ENCODE assay signal across 8 cellular contexts in the genomic region with DNA sequence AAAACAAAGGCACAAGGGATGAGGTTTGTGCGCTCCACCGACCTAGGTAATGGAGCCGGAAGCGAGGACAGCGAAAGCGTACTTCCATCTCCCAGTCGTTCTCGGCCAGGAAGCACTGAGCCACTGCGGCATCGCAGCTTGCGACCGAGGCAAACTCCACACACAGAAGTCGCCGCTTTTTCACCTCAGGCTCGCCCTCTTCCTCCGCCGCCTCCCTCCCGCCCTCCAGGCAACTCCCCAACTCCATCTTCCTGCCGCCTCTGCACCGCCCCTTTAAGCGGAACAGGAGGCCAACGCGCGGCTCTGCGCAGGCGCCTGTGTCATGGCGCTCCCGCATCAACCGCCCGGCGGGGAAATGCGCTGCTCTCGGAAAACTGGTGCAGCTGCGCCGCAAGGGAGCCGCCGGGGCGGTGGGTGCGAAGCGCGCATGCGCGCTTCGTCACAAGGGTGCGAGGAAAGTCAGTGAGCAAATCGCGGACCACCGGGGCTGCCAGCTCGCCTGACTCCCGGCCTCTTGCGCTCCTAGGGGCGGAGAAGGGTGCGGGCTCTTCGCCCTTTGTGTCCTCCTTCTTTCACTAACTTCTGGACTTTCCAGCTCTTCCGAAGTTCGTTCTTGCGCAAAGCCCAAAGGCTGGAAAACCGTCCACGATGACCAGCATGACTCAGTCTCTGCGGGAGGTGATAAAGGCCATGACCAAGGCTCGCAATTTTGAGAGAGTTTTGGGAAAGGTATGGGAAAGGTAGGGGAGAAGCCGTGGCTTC. TPM values are rescaled to one million over a fixed set of nuclear protein-coding genes. Genes with fewer than 3 reads are reported as not detected.
DNase-seq lines count a peak whose midpoint lies in the region; ATAC-seq and TF ChIP-seq lines count a peak whose summit lies in the region.

A gene (plus strand): TSS at position 462 of the 762 bp plus-strand sequence. CDS start 187 bp downstream, at position 649.
A gene with protein sequence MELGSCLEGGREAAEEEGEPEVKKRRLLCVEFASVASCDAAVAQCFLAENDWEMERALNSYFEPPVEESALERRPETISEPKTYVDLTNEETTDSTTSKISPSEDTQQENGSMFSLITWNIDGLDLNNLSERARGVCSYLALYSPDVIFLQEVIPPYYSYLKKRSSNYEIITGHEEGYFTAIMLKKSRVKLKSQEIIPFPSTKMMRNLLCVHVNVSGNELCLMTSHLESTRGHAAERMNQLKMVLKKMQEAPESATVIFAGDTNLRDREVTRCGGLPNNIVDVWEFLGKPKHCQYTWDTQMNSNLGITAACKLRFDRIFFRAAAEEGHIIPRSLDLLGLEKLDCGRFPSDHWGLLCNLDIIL (minus strand): TSS at position 284 of the 762 bp plus-strand sequence. CDS start 37 bp downstream, at position 247.

- H3K27me3 ChIP-seq in IMR-90 (ENCODE audit: control insufficient read depth, insufficient read depth, low read length) (no peaks in the 10 kb centered on the region), mucosa of stomach (ENCODE audit: control insufficient read depth, insufficient read depth, low read length) (no peaks in the 10 kb centered on the region)

- peak within 1 kb of the TSS; percentile 93 for H4K5ac ChIP-seq in IMR-90 (ENCODE audit: low read depth, low read length)

- peak within 1 kb of the TSS; percentile 87 for H3K18ac ChIP-seq in IMR-90 (ENCODE audit: low read depth, low read length)

- H3K4me2 ChIP-seq in IMR-90 (ENCODE audit: low read depth, low read length): peak within 1 kb of the TSS; percentile 78

- peak within 1 kb of the TSS; percentile 99 for H3K23ac ChIP-seq in IMR-90 (ENCODE audit: low read depth, low read length)

- H2BK5ac ChIP-seq in IMR-90 (ENCODE audit: low read depth, low read length, poor library complexity, severe bottlenecking): peak within 1 kb of the TSS; percentile 91

- TF ChIP-seq CTCF in IMR-90 (conservative IDR thresholded peaks at IDR 0.05; ENCODE audit: low read depth, low read length): peak; percentile 55

- intact Hi-C loops in IMR-90 (cut with micrococcal nuclease): no loop called here

- H3K9ac ChIP-seq in IMR-90 (ENCODE audit: low read depth, low read length): peak within 1 kb of the TSS; percentile 93
- H3K9ac ChIP-seq in mucosa of stomach (ENCODE audit: low read length): peak within 1 kb of the TSS; percentile 92

- dilution Hi-C loops in IMR-90 (cut with HindIII; ENCODE audit: low sequenced_read_pairs, unreplicated experiment): no loop called here

- peak; percentile 73 for TF ChIP-seq POLR2A in IMR-90 (IDR thresholded peaks at IDR 0.05; ENCODE audit: low read depth, low read length)
- peak; percentile 92 for TF ChIP-seq POLR2A in erythroblast (IDR thresholded peaks at IDR 0.05; ENCODE audit: low read length)

- peak within 1 kb of the TSS; percentile 89 to 98 for H4K8ac ChIP-seq in IMR-90 (ENCODE audit: low read depth in 2 of 2, low read length in 2 of 2)

- H4K91ac ChIP-seq in IMR-90 (ENCODE audit: insufficient read depth, low read depth, low read length): peak within 1 kb of the TSS; percentile 98

- peaks cover 16 to 54% of the 10 kb centered on the region in 2 experiments; a peak in 3 of 4 replicates for H3K79me1 ChIP-seq in IMR-90 (ENCODE audit: low read depth in 1 of 2, low read length in 2 of 2)

- TF ChIP-seq RAD21 in IMR-90 (IDR thresholded peaks at IDR 0.05; ENCODE audit: low read length): peak; percentile 48

- WGBS in IMR-90 (ENCODE audit: extremely low coverage in 2 of 2, insufficient read length in 1 of 2), 2 experiments: 0% methylated on average over 16 of the region's 62 CpGs; no CpG with 5 or more reads in 1 of the 2 experiments

- no peaks in the 10 kb centered on the region for H4K20me1 ChIP-seq in IMR-90 (ENCODE audit: insufficient read depth, low read length)

- H3K27ac ChIP-seq in IMR-90 (ENCODE audit: insufficient read depth, low read length): peak within 1 kb of the TSS; percentile 91

- H2BK15ac ChIP-seq in IMR-90 (ENCODE audit: low read depth, low read length): peak within 1 kb of the TSS; percentile 69; the same call in 2 of the 3 replicates

- H3K14ac ChIP-seq in IMR-90 (replicated peaks; ENCODE audit: low read depth, low read length): peak within 1 kb of the TSS; percentile 98

- peak within 1 kb of the TSS; percentile 84 for H2BK120ac ChIP-seq in IMR-90 (ENCODE audit: low read depth, low read length)

- BruUV-seq in IMR-90 (replicated peaks; lab: Mats Ljungman, UMichigan): no TSS peak

- CTCF ChIA-PET in IMR-90 (lab: Yijun Ruan, JAX): interaction anchor here (1.0 kb wide), 3 partner anchors 22 to 123 kb away, joined by 3 read pairs; no protein-coding TSS in a partner anchor

- H3K4me3 ChIP-seq in IMR-90 (ENCODE audit: insufficient read depth, low read depth, low read length): peak within 1 kb of the TSS; percentile 81
- H3K4me3 ChIP-seq in mucosa of stomach (ENCODE audit: low read length): peak within 1 kb of the TSS; percentile 97

- POLR2A ChIA-PET in IMR-90 (lab: Charles Lee; ENCODE audit: unreplicated experiment): no interaction called here

- H3K4ac ChIP-seq in IMR-90 (ENCODE audit: low read depth, low read length): peak within 1 kb of the TSS; percentile 96

- H2AK5ac ChIP-seq in IMR-90 (ENCODE audit: low read depth, low read length): peak within 1 kb of the TSS; percentile 86

- in situ Hi-C loops in IMR-90 (cut with MboI; ENCODE audit: low sequenced_read_pairs): no loop called here

- H3K56ac ChIP-seq in IMR-90 (ENCODE audit: extremely low read depth, insufficient read depth, low read length): peak within 1 kb of the TSS; percentile 93

- no peaks in the 10 kb centered on the region; the same call in 1 of the 2 replicates for H3K9me1 ChIP-seq in IMR-90 (ENCODE audit: insufficient read depth, low read length)

- H3K36me3 ChIP-seq in IMR-90 (ENCODE audit: control insufficient read depth, insufficient read depth, low read length) (peaks cover 8% of the 10 kb centered on the region), mucosa of stomach (ENCODE audit: control insufficient read depth, insufficient read depth, low read length) (no peaks in the 10 kb centered on the region)

- H2AFZ ChIP-seq in IMR-90 (replicated peaks; ENCODE audit: low read length, poor library complexity): peak within 1 kb of the TSS; percentile 100

- ATAC-seq in GM21528 (IDR thresholded peaks at IDR 0.05; ENCODE audit: low FRiP score, unreplicated experiment) (peak; percentile 94), IMR-90 (ENCODE audit: low read depth) (peak; percentile 98)

- DNase-seq in DMS153 (lab: John Stamatoyannopoulos, UW): peak; percentile 95
- DNase-seq in IMR-90: peak; percentile 96
- DNase-seq in OCI-M1 (lab: John Stamatoyannopoulos, UW): peak; percentile 99
- peak; percentile 93 for DNase-seq in activated T-cell treated with anti-CD3 and anti-CD28 coated beads for 4 hours
- peak; percentile 98 to 99 for DNase-seq in erythroblast (lab: John Stamatoyannopoulos, UW)
- DNase-seq in stimulated activated CD8-positive, alpha-beta memory T cell treated with anti-CD3 and anti-CD28 coated beads, Interleukin-7, amount 100 ng/mL, for 1 hour (ENCODE audit: low read depth in 2 of 2): peak; percentile 90 to 91

- H3K4me1 ChIP-seq in IMR-90 (ENCODE audit: control insufficient read depth, insufficient read depth, low read length): peaks cover 2% of the 10 kb centered on the region; the same call in 1 of the 2 replicates
- no peaks in the 10 kb centered on the region for H3K4me1 ChIP-seq in mucosa of stomach (ENCODE audit: control insufficient read depth, insufficient read depth, low read length)

- H3K9me3 ChIP-seq in IMR-90 (ENCODE audit: control insufficient read depth, insufficient read depth, low read length) (no peaks in the 10 kb centered on the region), mucosa of stomach (ENCODE audit: control insufficient read depth, low read length) (no peaks in the 10 kb centered on the region)

- H2BK20ac ChIP-seq in IMR-90 (ENCODE audit: low read depth, low read length): peak within 1 kb of the TSS; percentile 16; the same call in 1 of the 2 replicates

- peak within 1 kb of the TSS; percentile 91 for H2AK9ac ChIP-seq in IMR-90 (replicated peaks; ENCODE audit: low read depth, low read length, poor library complexity)

TF ChIP-seq in IMR-90, 13 proteins besides CTCF, POLR2A, EP300 and RAD21:
- peak; percentile 93 for TF ChIP-seq CEBPB (IDR thresholded peaks at IDR 0.05; ENCODE audit: low read depth, low read length)
- TF ChIP-seq MAZ (IDR thresholded peaks at IDR 0.05; ENCODE audit: borderline replicate concordance, low read depth, low read length): peak; percentile 83; the same call in 1 of the 2 replicates
- TF ChIP-seq, protein P1, sequence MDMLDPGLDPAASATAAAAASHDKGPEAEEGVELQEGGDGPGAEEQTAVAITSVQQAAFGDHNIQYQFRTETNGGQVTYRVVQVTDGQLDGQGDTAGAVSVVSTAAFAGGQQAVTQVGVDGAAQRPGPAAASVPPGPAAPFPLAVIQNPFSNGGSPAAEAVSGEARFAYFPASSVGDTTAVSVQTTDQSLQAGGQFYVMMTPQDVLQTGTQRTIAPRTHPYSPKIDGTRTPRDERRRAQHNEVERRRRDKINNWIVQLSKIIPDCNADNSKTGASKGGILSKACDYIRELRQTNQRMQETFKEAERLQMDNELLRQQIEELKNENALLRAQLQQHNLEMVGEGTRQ (IDR thresholded peaks at IDR 0.05; ENCODE audit: low read depth, low read length): no peak
- TF ChIP-seq MAFK (IDR thresholded peaks at IDR 0.05; ENCODE audit: low read depth, low read length): no peak
- TF ChIP-seq RCOR1 (IDR thresholded peaks at IDR 0.05; ENCODE audit: insufficient replicate concordance, low read length): peak; percentile 16
- 0 out of 2 replicates have a peak, but pooled peaks have one; percentile 17 for TF ChIP-seq BHLHE40 (IDR thresholded peaks at IDR 0.05; ENCODE audit: low read depth, low read length)
- TF ChIP-seq FOS (IDR thresholded peaks at IDR 0.05; ENCODE audit: low read depth, low read length): peak; percentile 30; the same call in 1 of the 2 replicates

RNA-seq across cellular contexts. Expression of the first gene that starts in this region (rescaled TPM):
- 3.6 and 8.1 TPM in 2 replicates for total RNA-seq in IMR-90 (2012; rRNA removed)
- 21.2 and 25.7 TPM in 2 replicates for polyA plus RNA-seq in IMR-90 (2012; rRNA removed)
- 2.2 and 4.6 TPM in 2 replicates for polyA plus RNA-seq in IMR-90 (2012; cell fraction: cytosol; rRNA removed)
- 0.85 and 6.9 TPM in 2 replicates for polyA plus RNA-seq in IMR-90 (2012; cell fraction: nucleus; rRNA removed; ENCODE audit: low replicate concordance)

RNA-seq across cellular contexts. Expression of the second gene that starts in this region (rescaled TPM):
- total RNA-seq in IMR-90 (2012; rRNA removed): 13.6 and 25.8 TPM in 2 replicates
- polyA plus RNA-seq in IMR-90 (2012; rRNA removed): 18.2 and 22.8 TPM in 2 replicates
- polyA plus RNA-seq in IMR-90 (2012; cell fraction: cytosol; rRNA removed): 5.7 and 7.1 TPM in 2 replicates
- polyA plus RNA-seq in IMR-90 (2012; cell fraction: nucleus; rRNA removed; ENCODE audit: low replicate concordance): 4.0 and 19.0 TPM in 2 replicates

Comparison
In these comparisons a context has a peak if more than half of its experiments do, and no peak if none do; other contexts are left out.
1. Peak in every context shown above with its lines: DNase-seq, ATAC-seq, H3K4me3 ChIP-seq and H3K27ac ChIP-seq.